1 cellular context compared by ENCODE assay signal in the genomic region with DNA sequence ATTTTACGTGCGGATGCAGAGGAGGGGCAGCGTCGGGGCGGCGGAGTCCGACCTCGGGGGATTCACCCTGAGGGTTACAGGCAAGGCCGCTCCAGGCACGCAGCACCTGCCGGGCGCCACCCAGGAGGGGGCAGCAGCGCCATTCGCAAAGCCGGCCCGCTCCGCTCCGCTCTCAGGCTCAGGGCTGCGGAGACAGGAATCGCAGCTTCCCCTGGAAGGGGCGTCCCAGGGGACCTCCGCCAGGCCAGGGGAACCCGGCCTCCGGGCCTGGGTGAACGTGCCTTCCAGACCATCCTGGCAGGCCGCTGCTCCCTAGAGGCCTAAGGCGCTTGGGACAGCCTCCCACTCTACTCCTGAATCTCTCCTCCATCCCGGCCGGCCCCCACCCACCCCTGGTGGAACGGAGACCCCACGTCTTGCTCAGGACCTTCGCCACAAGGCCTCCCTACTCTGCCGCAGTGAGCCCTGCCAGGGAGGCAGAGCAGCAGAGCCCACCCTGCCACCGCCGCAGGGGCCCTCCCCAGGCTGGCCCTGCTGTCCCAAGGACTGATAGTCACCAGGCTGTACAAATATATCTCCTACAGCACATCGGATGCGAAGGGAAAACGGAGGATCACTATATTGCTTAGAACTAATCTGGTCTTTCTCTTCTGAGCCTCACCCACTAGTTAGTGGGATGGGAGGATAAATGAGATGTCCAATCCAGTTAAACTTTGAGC.
TF ChIP-seq lines count a peak whose summit lies in the region.

No MANE protein-coding gene starts in this region.

TF ChIP-seq in GM12878, 131 proteins besides CTCF, POLR2A, EP300 and RAD21 (continued from another document and continues in another):
- no peak for TF ChIP-seq E2F8 (IDR thresholded peaks at IDR 0.05; ENCODE audit: low read depth, partially characterized antibody)
- no peak for TF ChIP-seq SKIL (IDR thresholded peaks at IDR 0.05; ENCODE audit: low read depth, poor library complexity, severe bottlenecking)
- TF ChIP-seq BACH1 (IDR thresholded peaks at IDR 0.05; ENCODE audit: borderline replicate concordance) = no peak
- no peak for TF ChIP-seq NBN (IDR thresholded peaks at IDR 0.05)
- TF ChIP-seq GATAD2B (conservative IDR thresholded peaks at IDR 0.05; ENCODE audit: low read depth) = peak; percentile 40; the same call in 1 of the 2 replicates
- TF ChIP-seq RELA (IDR thresholded peaks at IDR 0.05; ENCODE audit: borderline replicate concordance, partially characterized antibody) = no peak
- no peak for TF ChIP-seq HDAC6 (IDR thresholded peaks at IDR 0.05; ENCODE audit: unreplicated experiment)
- no peak for TF ChIP-seq YBX1 (IDR thresholded peaks at IDR 0.05)
- peak; percentile 77 for TF ChIP-seq YY1 (IDR thresholded peaks at IDR 0.05; ENCODE audit: low read depth, low read length)
- 0 out of 2 replicates have a peak, but pooled peaks have one; percentile 45 for TF ChIP-seq IRF4 (IDR thresholded peaks at IDR 0.05; ENCODE audit: low read depth, low read length)
- no peak for TF ChIP-seq EGR1 (IDR thresholded peaks at IDR 0.05; ENCODE audit: borderline replicate concordance in 1 of 2, low read depth in 2 of 2, low read length in 2 of 2)
- TF ChIP-seq, protein P1, sequence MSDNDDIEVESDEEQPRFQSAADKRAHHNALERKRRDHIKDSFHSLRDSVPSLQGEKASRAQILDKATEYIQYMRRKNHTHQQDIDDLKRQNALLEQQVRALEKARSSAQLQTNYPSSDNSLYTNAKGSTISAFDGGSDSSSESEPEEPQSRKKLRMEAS (IDR thresholded peaks at IDR 0.05; ENCODE audit: low read depth, low read length) = no peak
- TF ChIP-seq BCLAF1 (IDR thresholded peaks at IDR 0.05) = no peak
- no peak for TF ChIP-seq POLR2AphosphoS5 (IDR thresholded peaks at IDR 0.05; ENCODE audit: low read length)
- TF ChIP-seq ZNF622 (IDR thresholded peaks at IDR 0.05) = no peak
- TF ChIP-seq SUPT20H (IDR thresholded peaks at IDR 0.05; ENCODE audit: borderline replicate concordance, control insufficient read depth, low read depth, low read length) = no peak
- TF ChIP-seq JUNB (IDR thresholded peaks at IDR 0.05) = no peak
- TF ChIP-seq NFXL1 (IDR thresholded peaks at IDR 0.05; ENCODE audit: borderline replicate concordance) = no peak
- no peak for TF ChIP-seq KAT2A (conservative IDR thresholded peaks at IDR 0.05; ENCODE audit: control insufficient read depth, low read depth, low read length)
- TF ChIP-seq CREB1 (IDR thresholded peaks at IDR 0.05; ENCODE audit: low read depth) = no peak
- no peak for TF ChIP-seq STAT1 (conservative IDR thresholded peaks at IDR 0.05)
- no peak for TF ChIP-seq BMI1 (IDR thresholded peaks at IDR 0.05; ENCODE audit: borderline replicate concordance)
- peak; percentile 84; the same call in 1 of the 2 replicates for TF ChIP-seq SMC3 (IDR thresholded peaks at IDR 0.05; ENCODE audit: borderline replicate concordance, low read length)
- TF ChIP-seq EED (IDR thresholded peaks at IDR 0.05; ENCODE audit: low read depth) = 0 out of 2 replicates have a peak, but pooled peaks have one; percentile 17
- TF ChIP-seq NFYA (IDR thresholded peaks at IDR 0.05; ENCODE audit: borderline replicate concordance, low read depth, low read length) = no peak
- peak; percentile 58; the same call in 1 of the 2 replicates for TF ChIP-seq LARP7 (IDR thresholded peaks at IDR 0.05)
- TF ChIP-seq TARDBP (IDR thresholded peaks at IDR 0.05; ENCODE audit: borderline replicate concordance) = no peak
- TF ChIP-seq PKNOX1 (IDR thresholded peaks at IDR 0.05) = no peak
- TF ChIP-seq, protein P2, sequence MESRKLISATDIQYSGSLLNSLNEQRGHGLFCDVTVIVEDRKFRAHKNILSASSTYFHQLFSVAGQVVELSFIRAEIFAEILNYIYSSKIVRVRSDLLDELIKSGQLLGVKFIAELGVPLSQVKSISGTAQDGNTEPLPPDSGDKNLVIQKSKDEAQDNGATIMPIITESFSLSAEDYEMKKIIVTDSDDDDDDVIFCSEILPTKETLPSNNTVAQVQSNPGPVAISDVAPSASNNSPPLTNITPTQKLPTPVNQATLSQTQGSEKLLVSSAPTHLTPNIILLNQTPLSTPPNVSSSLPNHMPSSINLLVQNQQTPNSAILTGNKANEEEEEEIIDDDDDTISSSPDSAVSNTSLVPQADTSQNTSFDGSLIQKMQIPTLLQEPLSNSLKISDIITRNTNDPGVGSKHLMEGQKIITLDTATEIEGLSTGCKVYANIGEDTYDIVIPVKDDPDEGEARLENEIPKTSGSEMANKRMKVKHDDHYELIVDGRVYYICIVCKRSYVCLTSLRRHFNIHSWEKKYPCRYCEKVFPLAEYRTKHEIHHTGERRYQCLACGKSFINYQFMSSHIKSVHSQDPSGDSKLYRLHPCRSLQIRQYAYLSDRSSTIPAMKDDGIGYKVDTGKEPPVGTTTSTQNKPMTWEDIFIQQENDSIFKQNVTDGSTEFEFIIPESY (IDR thresholded peaks at IDR 0.05) = no peak
- no peak for TF ChIP-seq FOXM1 (IDR thresholded peaks at IDR 0.05; ENCODE audit: low read depth, low read length)
- TF ChIP-seq IKZF2 (IDR thresholded peaks at IDR 0.05) = peak; percentile 16 to 24; a peak in 1 of 4 replicates
- TF ChIP-seq RAD51 (IDR thresholded peaks at IDR 0.05) = no peak
- TF ChIP-seq SIN3A (IDR thresholded peaks at IDR 0.05; ENCODE audit: low read depth, low read length) = no peak
- no peak for TF ChIP-seq HDAC2 (IDR thresholded peaks at IDR 0.05)
- TF ChIP-seq SUZ12 (IDR thresholded peaks at IDR 0.05; ENCODE audit: unreplicated experiment) = no peak
- TF ChIP-seq RUNX3 (IDR thresholded peaks at IDR 0.05; ENCODE audit: low read length) = peak; percentile 7; the same call in 1 of the 2 replicates
- no peak for TF ChIP-seq RCOR1 (conservative IDR thresholded peaks at IDR 0.05; ENCODE audit: low read depth, low read length)
- TF ChIP-seq GABPA (IDR thresholded peaks at IDR 0.05; ENCODE audit: low read depth) = no peak
- TF ChIP-seq NR2F1 (conservative IDR thresholded peaks at IDR 0.05) = 0 out of 2 replicates have a peak, but pooled peaks have one; percentile 21
- no peak for TF ChIP-seq SRF (IDR thresholded peaks at IDR 0.05; ENCODE audit: low read depth in 2 of 2, low read length in 2 of 2)
- 0 out of 2 replicates have a peak, but pooled peaks have one; percentile 16 for TF ChIP-seq CHD2 (IDR thresholded peaks at IDR 0.05; ENCODE audit: borderline replicate concordance, low read depth, low read length)
- TF ChIP-seq IRF5 (IDR thresholded peaks at IDR 0.05; ENCODE audit: borderline replicate concordance) = no peak
- no peak for TF ChIP-seq NR2C1 (IDR thresholded peaks at IDR 0.05)
- no peak for TF ChIP-seq RELB (IDR thresholded peaks at IDR 0.05; ENCODE audit: low read depth)
- TF ChIP-seq PAX5 (IDR thresholded peaks at IDR 0.05; ENCODE audit: borderline replicate concordance, low read depth, low read length) = no peak
- TF ChIP-seq RB1 (IDR thresholded peaks at IDR 0.05; ENCODE audit: borderline replicate concordance) = peak; percentile 27; the same call in 1 of the 2 replicates
- no peak for TF ChIP-seq SREBF2 (IDR thresholded peaks at IDR 0.05; ENCODE audit: low read length)
- TF ChIP-seq KDM1A (IDR thresholded peaks at IDR 0.05; ENCODE audit: borderline replicate concordance) = no peak
- TF ChIP-seq ZNF207 (IDR thresholded peaks at IDR 0.05; ENCODE audit: borderline replicate concordance) = no peak
- no peak for TF ChIP-seq NR2C2 (IDR thresholded peaks at IDR 0.05; ENCODE audit: borderline replicate concordance, control insufficient read depth, insufficient read length, low read depth)
- TF ChIP-seq EZH2 (IDR thresholded peaks at IDR 0.05; ENCODE audit: borderline replicate concordance, control insufficient read depth, low read depth, low read length) = no peak
- TF ChIP-seq CHD4 (IDR thresholded peaks at IDR 0.05) = no peak
- TF ChIP-seq ETV6 (conservative IDR thresholded peaks at IDR 0.05 in 1 of 2, IDR thresholded peaks at IDR 0.05 in 1 of 2; ENCODE audit: borderline replicate concordance in 1 of 2, low read depth in 1 of 2) = no peak
- peak; percentile 43; the same call in 1 of the 2 replicates for TF ChIP-seq SMARCA5 (IDR thresholded peaks at IDR 0.05)
